In genomic region chr15:65054333-65055200, GRCh38 we compare ENCODE assay signal across 8 cellular contexts. TPM values are rescaled to one million over a fixed set of nuclear protein-coding genes. Genes with fewer than 3 reads are reported as not detected.
DNase-seq lines count a peak whose midpoint lies in the region; ATAC-seq and TF ChIP-seq lines count a peak whose summit lies in the region.

No MANE protein-coding gene starts in this region.

- peak; percentile 94 for TF ChIP-seq CTCF in C4-2B (conservative IDR thresholded peaks at IDR 0.05)

- no peak for ATAC-seq in GM21423 (IDR thresholded peaks at IDR 0.05; ENCODE audit: unreplicated experiment)

- H3K27ac ChIP-seq in C4-2B: peak overlapping the region; percentile 8; the same call in 1 of the 2 replicates

- DNase-seq in H4 (ENCODE audit: low spot score) (peak; percentile 63), NCI-H526 treated with DMSO at 0.1 percent for 48 hours (lab: John Stamatoyannopoulos, UW) (peak; percentile 36), epidermal melanocyte (ENCODE audit: insufficient read length, low spot score) (peak; percentile 80), middle frontal gyrus (ENCODE audit: extremely low spot score, low spot score) (peak; percentile 37)
- DNase-seq in activated CD8-positive, alpha-beta memory T cell treated with anti-CD3 and anti-CD28 coated beads for 1 hour (ENCODE audit: extremely low read depth in 1 of 2, low read depth in 1 of 2): peak; percentile 8 to 27
- peak; percentile 25 for DNase-seq in stimulated activated naive CD4-positive, alpha-beta T cell treated with Interleukin-2 at 50 U/mL for 16 hours (lab: John Stamatoyannopoulos, UW)

RNA-seq across cellular contexts. Expression of gene SLC51B, which starts 9.4 kb away (rescaled TPM):
- total RNA-seq in H4 (2014; rRNA removed; shearing (Covaris generic)): not detected in 2 replicates

RNA-seq across cellular contexts. Expression of gene RASL12, which starts 13.2 kb away (rescaled TPM):
- total RNA-seq in H4 (2014; rRNA removed; shearing (Covaris generic)): 0.04 and 0.25 TPM in 2 replicates

RNA-seq across cellular contexts. Expression of gene KBTBD13, which starts 22.0 kb away (rescaled TPM):
- total RNA-seq in H4 (2014; rRNA removed; shearing (Covaris generic)): not detected in 2 replicates

RNA-seq across cellular contexts. Expression of gene MTFMT, which starts 25.1 kb away (rescaled TPM):
- 18.3 and 22.7 TPM in 2 replicates for total RNA-seq in H4 (2014; rRNA removed; shearing (Covaris generic))

Comparison
In these comparisons a context has a peak if more than half of its experiments do, and no peak if none do; other contexts are left out.
1. DNase-seq: peak in every context shown above with its lines; median percentile 80 in epidermal melanocyte; 63 in H4; 37 in middle frontal gyrus; 36 in NCI-H526 treated with DMSO at 0.1 percent for 48 hours; 25 in stimulated activated naive CD4-positive, alpha-beta T cell treated with Interleukin-2 at 50 U/mL for 16 hours; 18 in activated CD8-positive, alpha-beta memory T cell treated with anti-CD3 and anti-CD28 coated beads for 1 hour.